8 cellular contexts compared by ENCODE assay signal in genomic region chr19:35135389-35135909, GRCh38. TPM values are rescaled to one million over a fixed set of nuclear protein-coding genes. Genes with fewer than 3 reads are reported as not detected.
DNase-seq lines count a peak whose midpoint lies in the region; ATAC-seq, FAIRE-seq and TF ChIP-seq lines count a peak whose summit lies in the region.

No MANE protein-coding gene starts in this region.

- DNase-seq in 8988T (peak; percentile 99), GM12892 (ENCODE audit: insufficient read length) (peak; percentile 95), NCI-H2227 (lab: John Stamatoyannopoulos, UW; ENCODE audit: unreplicated experiment) (peak; percentile 98), dedifferentiated amniotic fluid mesenchymal stem cell (ENCODE audit: extremely low spot score) (peak; percentile 54), right lobe of liver (peak; percentile 75 to 82 (median 82))
- DNase-seq in activated CD4-positive, alpha-beta T cell treated with anti-CD3 and anti-CD28 coated beads, Interleukin-2, amount 10 ng/mL, durations not matched to agents 24 days and 14 days, result peak; percentile 90
- DNase-seq in stimulated activated CD4-positive, alpha-beta T cell treated with anti-CD3 and anti-CD28 coated beads, TNF-alpha, amount 100 ng/mL, for 24 hours (ENCODE audit: low read depth in 3 of 3), result peak; percentile 39 to 67 (median 51)

- WGBS in right lobe of liver (ENCODE audit: insufficient coverage, low coverage, low lambda C conversion rate, missing lambda C conversion rate), result 0% methylated on average over 1 of the region's 7 CpGs

- peaks cover 7% of the 10 kb centered on the region for H3K4me1 Mint-ChIP-seq in activated CD4-positive, alpha-beta T cell treated with anti-CD3 and anti-CD28 coated beads, Interleukin-2, amount 10 ng/mL, durations not matched to agents 24 days and 14 days

- H3K27me3 ChIP-seq in right lobe of liver, result no peaks in the 10 kb centered on the region

- H3K4me1 ChIP-seq in right lobe of liver, result peaks cover 0 to 44% (median 13%) of the 10 kb centered on the region in 4 donors

- H3K36me3 ChIP-seq in right lobe of liver, result no peaks in the 10 kb centered on the region

- peak overlapping the region in 2 of 3 donors; percentile 7 to 97 for H3K27ac ChIP-seq in right lobe of liver

- no peak overlapping the region for H3K27ac Mint-ChIP-seq in activated CD4-positive, alpha-beta T cell treated with anti-CD3 and anti-CD28 coated beads, Interleukin-2, amount 10 ng/mL, durations not matched to agents 24 days and 14 days

- H3K9me3 ChIP-seq in right lobe of liver, result no peaks in the 10 kb centered on the region

- H3K36me3 Mint-ChIP-seq in activated CD4-positive, alpha-beta T cell treated with anti-CD3 and anti-CD28 coated beads, Interleukin-2, amount 10 ng/mL, durations not matched to agents 24 days and 14 days (ENCODE audit: low read depth), result no peaks in the 10 kb centered on the region

- peak; percentile 89 to 94 (median 92) for TF ChIP-seq CTCF in right lobe of liver (IDR thresholded peaks at IDR 0.05)

- no peak for TF ChIP-seq POLR2A in GM12892 (IDR thresholded peaks at IDR 0.05; ENCODE audit: low read depth, low read length)
- TF ChIP-seq POLR2A in right lobe of liver (IDR thresholded peaks at IDR 0.05), result no peak

- peak; percentile 42 to 55 (median 50) for ATAC-seq in right lobe of liver
- ATAC-seq in HG02981 (IDR thresholded peaks at IDR 0.05; ENCODE audit: unreplicated experiment), result no peak

- peak; percentile 82 for FAIRE-seq in GM12892 (lab: Jason Lieb, UNC)

- H3K27me3 Mint-ChIP-seq in activated CD4-positive, alpha-beta T cell treated with anti-CD3 and anti-CD28 coated beads, Interleukin-2, amount 10 ng/mL, durations not matched to agents 24 days and 14 days, result peaks cover 8% of the 10 kb centered on the region

- peaks cover 9% of the 10 kb centered on the region for H3K9me3 Mint-ChIP-seq in activated CD4-positive, alpha-beta T cell treated with anti-CD3 and anti-CD28 coated beads, Interleukin-2, amount 10 ng/mL, durations not matched to agents 24 days and 14 days

- H3K4me3 ChIP-seq in right lobe of liver, result no peak overlapping the region

- intact Hi-C loops in activated CD4-positive, alpha-beta T cell treated with anti-CD3 and anti-CD28 coated beads, Interleukin-2, amount 10 ng/mL, durations not matched to agents 24 days and 14 days (cut with micrococcal nuclease), result loop anchor here (1.0 kb wide), 2 partner anchors 21 to 68 kb away; no protein-coding TSS in a partner anchor
- intact Hi-C loops in right lobe of liver (cut with DNase I), result loop anchor here in 1 of 2 donors (5.0 kb wide), 1 partner anchor 93 kb away; the partner anchor contains the start of gene HPN

- no peak overlapping the region for H3K4me3 Mint-ChIP-seq in activated CD4-positive, alpha-beta T cell treated with anti-CD3 and anti-CD28 coated beads, Interleukin-2, amount 10 ng/mL, durations not matched to agents 24 days and 14 days

RNA-seq across cellular contexts. Expression of gene LGI4, which starts 0.6 kb away (rescaled TPM):
- not detected for polyA plus RNA-seq in GM12892 (2012; ENCODE audit: missing spikeins)
- total RNA-seq in activated CD4-positive, alpha-beta T cell treated with anti-CD3 and anti-CD28 coated beads, Interleukin-2, amount 10 ng/mL, durations not matched to agents 24 days and 14 days, result 0.07 and 0.16 TPM in 2 replicates
- total RNA-seq in right lobe of liver, result 1 to 10 TPM in 5 of 6 experiments, under 1 TPM in 1; 0.99 to 2.0 (median 1.5) TPM

RNA-seq across cellular contexts. Expression of gene FXYD1, which starts 3.2 kb away (rescaled TPM):
- polyA plus RNA-seq in GM12892 (2012; ENCODE audit: missing spikeins), result not detected
- total RNA-seq in activated CD4-positive, alpha-beta T cell treated with anti-CD3 and anti-CD28 coated beads, Interleukin-2, amount 10 ng/mL, durations not matched to agents 24 days and 14 days, result 0.79 TPM in 1 of 2 replicates, not detected in the other
- 100 to 1,000 TPM in 4 of 6 experiments, 10 to 100 TPM in 2; 38.9 to 263 (median 140) TPM for total RNA-seq in right lobe of liver

RNA-seq across cellular contexts. Expression of gene FXYD7, which starts 7.6 kb away (rescaled TPM):
- not detected for polyA plus RNA-seq in GM12892 (2012; ENCODE audit: missing spikeins)
- total RNA-seq in activated CD4-positive, alpha-beta T cell treated with anti-CD3 and anti-CD28 coated beads, Interleukin-2, amount 10 ng/mL, durations not matched to agents 24 days and 14 days, result 0.23 TPM in 1 of 2 replicates, not detected in the other
- under 1 TPM in 1 of 6 experiments, not detected in 5; 0.49 TPM for total RNA-seq in right lobe of liver

RNA-seq across cellular contexts. Expression of gene FXYD5, which starts 19.1 kb away (rescaled TPM):
- polyA plus RNA-seq in GM12892 (2012; ENCODE audit: missing spikeins), result 48.8 TPM
- total RNA-seq in activated CD4-positive, alpha-beta T cell treated with anti-CD3 and anti-CD28 coated beads, Interleukin-2, amount 10 ng/mL, durations not matched to agents 24 days and 14 days, result 273 and 286 TPM in 2 replicates
- total RNA-seq in right lobe of liver, result 10 to 100 TPM in 4 of 6 experiments, 1 to 10 TPM in 2; 5.6 to 23.6 (median 14.2) TPM

RNA-seq across cellular contexts. Expression of gene FXYD3, which starts 19.8 kb away (rescaled TPM):
- not detected for polyA plus RNA-seq in GM12892 (2012; ENCODE audit: missing spikeins)
- not detected in 2 replicates for total RNA-seq in activated CD4-positive, alpha-beta T cell treated with anti-CD3 and anti-CD28 coated beads, Interleukin-2, amount 10 ng/mL, durations not matched to agents 24 days and 14 days
- total RNA-seq in right lobe of liver, result 1 to 10 TPM in 1 of 6 experiments, not detected in 5; 1.0 TPM

Comparison
In these comparisons a context has a peak if more than half of its experiments do, and no peak if none do; other contexts are left out.
1. RNA of gene FXYD1, which starts 3.2 kb away (total RNA-seq): 38.9 to 263 TPM in right lobe of liver; 0.79 TPM in activated CD4-positive, alpha-beta T cell treated with anti-CD3 and anti-CD28 coated beads, Interleukin-2, amount 10 ng/mL, durations not matched to agents 24 days and 14 days; every median in the first group is over 10 times any median in the second.
2. Peak in every context shown above with its lines, with median percentiles within 50 percentile points of each other: DNase-seq.